In genomic region chr11:76579752-76580151, GRCh38 we compare ENCODE assay signal across 15 cellular contexts.
DNase-seq lines count a peak whose midpoint lies in the region; ATAC-seq and TF ChIP-seq lines count a peak whose summit lies in the region.
"Had no signal": no experiment of that assay in that cellular context is flagged by ENCODE, and none has a peak within 500 bp of the region (broad histone marks: within the 10 kb centered on the region; RNA-seq: fewer than 3 reads in every experiment).

No MANE protein-coding gene starts in this region.

- no peak overlapping the region for H3K4me3 ChIP-seq in right atrium auricular region
- H3K4me3 ChIP-seq in iPS-20b (ENCODE audit: low read length): no peak overlapping the region
- no peak overlapping the region for H3K4me3 ChIP-seq in psoas muscle
- no peak overlapping the region for H3K4me3 ChIP-seq in aorta (ENCODE audit: low read length in 2 of 2)

- H3K27me3 ChIP-seq in right atrium auricular region: no peaks in the 10 kb centered on the region
- H3K27me3 ChIP-seq in iPS-20b (ENCODE audit: insufficient read depth, low read length): no peaks in the 10 kb centered on the region
- no peaks in the 10 kb centered on the region for H3K27me3 ChIP-seq in psoas muscle (ENCODE audit: insufficient read depth in 3 of 3, low read length in 2 of 3)
- H3K27me3 ChIP-seq in aorta (ENCODE audit: control insufficient read depth in 1 of 2, insufficient read depth in 2 of 2, low read length in 1 of 2): no peaks in the 10 kb centered on the region
- H3K27me3 ChIP-seq: neutrophil had no signal

- H3K4me1 ChIP-seq in right atrium auricular region (peaks cover 0 to 38% of the 10 kb centered on the region in 2 donors), iPS-20b (ENCODE audit: insufficient read depth, low read length) (peaks cover 3% of the 10 kb centered on the region; the same call in 1 of the 2 replicates), psoas muscle (no peaks in the 10 kb centered on the region), aorta (ENCODE audit: control insufficient read depth in 1 of 2, insufficient read depth in 2 of 2, low read length in 2 of 2) (peaks cover 0 to 4% of the 10 kb centered on the region in 2 donors)

- H3K36me3 ChIP-seq in right atrium auricular region: no peaks in the 10 kb centered on the region
- H3K36me3 ChIP-seq in iPS-20b (ENCODE audit: insufficient read depth, low read depth, low read length): no peaks in the 10 kb centered on the region
- no peaks in the 10 kb centered on the region for H3K36me3 ChIP-seq in psoas muscle (ENCODE audit: insufficient read depth in 1 of 2, low read depth in 1 of 2)
- no peaks in the 10 kb centered on the region for H3K36me3 ChIP-seq in aorta (ENCODE audit: control insufficient read depth in 1 of 2, insufficient read depth in 2 of 2, low read length in 1 of 2)
- H3K36me3 ChIP-seq: neutrophil had no signal

- ATAC-seq in left cardiac atrium (no peak), psoas muscle (no peak), aorta (ENCODE audit: low FRiP score) (no peak), GM18907 (IDR thresholded peaks at IDR 0.05; ENCODE audit: unreplicated experiment) (no peak)
- ATAC-seq in stimulated activated naive CD8-positive, alpha-beta T cell treated with anti-CD3 and anti-CD28 coated beads, Interleukin-15, Interleukin-2, amounts not matched to agents 100 U/mL and 50 U/mL, for 24 hours: no peak
- ATAC-seq: stimulated activated naive CD8-positive, alpha-beta T cell treated with anti-CD3 and anti-CD28 coated beads, Interleukin-15, amount 100 ng/mL, for 72 hours had no signal

- H3K27ac ChIP-seq in right atrium auricular region (peak overlapping the region; percentile 77 to 81), iPS-20b (ENCODE audit: low read length) (peak overlapping the region; percentile 39), psoas muscle (peak overlapping the region; percentile 75), aorta (ENCODE audit: low read depth in 1 of 2, low read length in 2 of 2) (peak overlapping the region; percentile 12 to 87)
- H3K27ac ChIP-seq: KMS-11, neutrophil had no signal

- TF ChIP-seq CTCF in right atrium auricular region (IDR thresholded peaks at IDR 0.05) (no peak), psoas muscle (IDR thresholded peaks at IDR 0.05) (no peak)

- no peaks in the 10 kb centered on the region for H3K9me3 ChIP-seq in right atrium auricular region
- H3K9me3 ChIP-seq in iPS-20b (ENCODE audit: insufficient read depth, low read depth, low read length): no peaks in the 10 kb centered on the region
- H3K9me3 ChIP-seq in psoas muscle: no peaks in the 10 kb centered on the region
- no peaks in the 10 kb centered on the region for H3K9me3 ChIP-seq in aorta (ENCODE audit: control insufficient read depth, low read length)
- H3K9me3 ChIP-seq: neutrophil had no signal

- H3K9ac ChIP-seq in iPS-20b (ENCODE audit: low read depth, low read length): no peak overlapping the region
- H3K9ac ChIP-seq: KMS-11 had no signal

- intact Hi-C loops in left cardiac atrium (cut with DNase I): loop anchor here in 1 of 2 donors (10.0 kb wide), 1 partner anchor 95 kb away; the partner anchor contains the start of gene LRRC32
- intact Hi-C loops in psoas muscle (cut with DNase I): loop anchor here in 1 of 2 donors (2.0 kb wide), 1 partner anchor 91 kb away; the partner anchor contains the start of gene LRRC32
- intact Hi-C loops in aorta (cut with DNase I): loop anchor here (5.0 kb wide), 3 partner anchors 33 to 98 kb away; no protein-coding TSS in a partner anchor

- DNase-seq in right atrium auricular region (ENCODE audit: low spot score) (no peak), left cardiac atrium (no peak), psoas muscle (no peak), aorta (peak in 1 of 2 donors; percentile 42)
- no peak for DNase-seq in activated CD4-positive, CD25-positive, alpha-beta regulatory T cell (lab: John Stamatoyannopoulos, UW)
- DNase-seq in stimulated activated naive CD8-positive, alpha-beta T cell treated with anti-CD3 and anti-CD28 coated beads, Interleukin-15, Interleukin-2, amounts not matched to agents 100 U/mL and 50 U/mL, for 24 hours: no peak
- DNase-seq: activated CD4-positive, alpha-beta T cell treated with anti-CD3 and anti-CD28 coated beads, Interleukin-2, amount 10 ng/mL, durations not matched to agents 7 days and 5 days; activated T-cell treated with anti-CD3 and anti-CD28 coated beads, Interleukin-2, amount 50 U/mL, for 48 hours; NCI-H146; NCI-H345; stimulated activated naive CD8-positive, alpha-beta T cell treated with anti-CD3 and anti-CD28 coated beads, Interleukin-15, amount 100 ng/mL, for 72 hours had no signal

- WGBS in psoas muscle, 3 donors: 75 to 94% (median 93%) methylated on average over 5 of the region's 5 CpGs
- 77 to 99% methylated on average over 5 of the region's 5 CpGs for WGBS in aorta, 2 donors
